ENCODE assay signal across 1 cellular context in the genomic region with DNA sequence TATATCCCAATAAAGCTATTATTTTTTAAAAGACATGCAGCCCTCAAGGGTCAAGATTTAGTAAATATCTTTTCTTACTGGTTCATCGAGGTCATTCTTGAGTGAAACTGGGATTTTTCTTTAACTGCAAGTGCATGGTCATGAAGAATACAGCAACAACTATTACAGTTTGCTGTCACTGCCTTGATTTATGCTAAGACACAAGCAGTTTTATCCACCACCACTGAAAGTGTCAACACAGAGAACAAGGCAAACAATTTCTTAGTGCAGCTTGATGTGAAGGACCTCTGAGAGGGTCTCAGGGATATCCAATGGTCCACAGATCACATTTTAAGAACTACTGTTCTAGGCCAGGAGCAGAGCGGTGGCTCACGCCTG.
TF ChIP-seq lines count a peak whose summit lies in the region.

No MANE protein-coding gene starts in this region.

TF ChIP-seq in HepG2, 621 proteins besides CTCF, POLR2A, EP300 and RAD21 (continued from another document):
- TF ChIP-seq, protein P1, sequence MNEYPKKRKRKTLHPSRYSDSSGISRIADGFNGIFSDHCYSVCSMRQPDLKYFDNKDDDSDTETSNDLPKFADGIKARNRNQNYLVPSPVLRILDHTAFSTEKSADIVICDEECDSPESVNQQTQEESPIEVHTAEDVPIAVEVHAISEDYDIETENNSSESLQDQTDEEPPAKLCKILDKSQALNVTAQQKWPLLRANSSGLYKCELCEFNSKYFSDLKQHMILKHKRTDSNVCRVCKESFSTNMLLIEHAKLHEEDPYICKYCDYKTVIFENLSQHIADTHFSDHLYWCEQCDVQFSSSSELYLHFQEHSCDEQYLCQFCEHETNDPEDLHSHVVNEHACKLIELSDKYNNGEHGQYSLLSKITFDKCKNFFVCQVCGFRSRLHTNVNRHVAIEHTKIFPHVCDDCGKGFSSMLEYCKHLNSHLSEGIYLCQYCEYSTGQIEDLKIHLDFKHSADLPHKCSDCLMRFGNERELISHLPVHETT (CRISPR knock-in tag; conservative IDR thresholded peaks at IDR 0.05), result no peak
